ENCODE assay signal across 8 cellular contexts in genomic region chr13:110455941-110456340, GRCh38.
DNase-seq lines count a peak whose midpoint lies in the region; ATAC-seq, FAIRE-seq and TF ChIP-seq lines count a peak whose summit lies in the region.

No MANE protein-coding gene starts in this region.

- H3K4ac ChIP-seq in H1 (replicated peaks; ENCODE audit: insufficient read length, low read depth, low read length), result no peak overlapping the region

- no peak overlapping the region for H3K56ac ChIP-seq in H1 (replicated peaks; ENCODE audit: insufficient read length, low read depth, low read length)

- no peak overlapping the region for H3K4me2 ChIP-seq in H1 (ENCODE audit: insufficient read depth in 1 of 2, low read depth in 2 of 2, low read length in 2 of 2)

- no peak overlapping the region for H2AK5ac ChIP-seq in H1 (ENCODE audit: low read depth, low read length)

- no peak overlapping the region for H3K14ac ChIP-seq in H1 (ENCODE audit: insufficient read length)

- H3K9me3 ChIP-seq in H1 (ENCODE audit: insufficient read depth in 2 of 2, low read depth in 1 of 2, low read length in 1 of 2), result no peaks in the 10 kb centered on the region

- H2BK20ac ChIP-seq in H1 (ENCODE audit: low read length), result 0 out of 2 replicates have a peak overlapping the region, but pooled peaks have one; percentile 43

- H3K4me1 ChIP-seq in H1 (replicated peaks in 1 of 4; ENCODE audit: control insufficient read depth in 3 of 4, insufficient read depth in 4 of 4, low read length in 3 of 4), result peaks cover 0 to 5% (median 1%) of the 10 kb centered on the region in 4 experiments; a peak in 4 of 7 replicates

- TF ChIP-seq RAD21 in H1 (IDR thresholded peaks at IDR 0.05 in 1 of 2, conservative IDR thresholded peaks at IDR 0.05 in 1 of 2; ENCODE audit: low read depth in 2 of 2, low read length in 2 of 2), result peak; percentile 87 to 93

- no peak overlapping the region for H3K4me3 ChIP-seq in H1 (ENCODE audit: extremely low read depth in 1 of 4, insufficient read depth in 2 of 4, low read depth in 3 of 4, low read length in 4 of 4)

- DNase-seq in Calu3, result peak; percentile 53
- DNase-seq in GM20000 (ENCODE audit: low spot score), result peak; percentile 94
- DNase-seq in NCI-H748 (lab: John Stamatoyannopoulos, UW; ENCODE audit: unreplicated experiment), result peak; percentile 89
- DNase-seq in activated CD8-positive, alpha-beta T cell treated with anti-CD3 and anti-CD28 coated beads for 36 hours, result peak; percentile 83
- DNase-seq in H1 (ENCODE audit: low read depth in 1 of 2, low spot score in 2 of 2), result peak; percentile 79 to 84
- peak; percentile 55 for DNase-seq in middle frontal gyrus (ENCODE audit: extremely low spot score, low spot score)
- peak; percentile 76 for DNase-seq in stimulated activated CD8-positive, alpha-beta memory T cell treated with anti-CD3 and anti-CD28 coated beads, Interleukin-4, amount 100 ng/mL, for 48 hours

- no peak overlapping the region for H4K8ac ChIP-seq in H1 (ENCODE audit: extremely low read depth, insufficient read depth, low read length)

- no peak overlapping the region for H3K27ac ChIP-seq in H1 (ENCODE audit: low read depth, low read length)

- WGBS in H1 (ENCODE audit: extremely low coverage in 1 of 2, insufficient coverage in 1 of 2, insufficient read length in 1 of 2, insufficient replicate concordance in 2 of 2, low coverage in 1 of 2, low lambda C conversion rate in 2 of 2, missing lambda C conversion rate in 1 of 2), 2 experiments, result 31% methylated on average over 10 of the region's 10 CpGs; no CpG with 5 or more reads in 1 of the 2 experiments

- no peaks in the 10 kb centered on the region for H3K36me3 Mint-ChIP-seq in Calu3 (ENCODE audit: insufficient read depth, unreplicated experiment)
- no peaks in the 10 kb centered on the region for H3K36me3 Mint-ChIP-seq in activated CD8-positive, alpha-beta T cell treated with anti-CD3 and anti-CD28 coated beads for 36 hours (ENCODE audit: low read depth)

- H4K91ac ChIP-seq in H1 (replicated peaks; ENCODE audit: insufficient read length, low read length), result no peak overlapping the region

- H3K36me3 ChIP-seq in H1 (ENCODE audit: control insufficient read depth in 2 of 4, insufficient read depth in 4 of 4, low read length in 3 of 4), result peaks cover 0 to 4% (median 2%) of the 10 kb centered on the region in 4 experiments; a peak in 4 of 8 replicates

- no peak overlapping the region for H2AFZ ChIP-seq in H1 (ENCODE audit: low read length)

- H3K4me3 Mint-ChIP-seq in Calu3 (ENCODE audit: low read depth, unreplicated experiment), result no peak overlapping the region
- H3K4me3 Mint-ChIP-seq in activated CD8-positive, alpha-beta T cell treated with anti-CD3 and anti-CD28 coated beads for 36 hours, result peak overlapping the region; percentile 14

- 0 out of 2 replicates have a peak overlapping the region, but pooled peaks have one; percentile 23 for H2BK12ac ChIP-seq in H1 (ENCODE audit: low read depth, low read length)

- no peak overlapping the region for H2BK15ac ChIP-seq in H1 (ENCODE audit: low read length)

- no peaks in the 10 kb centered on the region for H3K9me3 Mint-ChIP-seq in Calu3 (ENCODE audit: low read depth, unreplicated experiment)
- H3K9me3 Mint-ChIP-seq in activated CD8-positive, alpha-beta T cell treated with anti-CD3 and anti-CD28 coated beads for 36 hours, result no peaks in the 10 kb centered on the region

- H3K27me3 ChIP-seq in H1 (replicated peaks in 1 of 4; ENCODE audit: control insufficient read depth in 3 of 4, extremely low read depth in 1 of 4, insufficient read depth in 3 of 4, low read length in 3 of 4), result no peaks in the 10 kb centered on the region

- H3K79me2 ChIP-seq in H1 (ENCODE audit: control insufficient read depth in 1 of 2, insufficient read depth in 2 of 2, low read length in 2 of 2), result no peaks in the 10 kb centered on the region

- no peak overlapping the region for H4K5ac ChIP-seq in H1 (ENCODE audit: insufficient read length, low read depth, low read length)

- TF ChIP-seq POLR2A in H1 (IDR thresholded peaks at IDR 0.05; ENCODE audit: control extremely low read depth in 1 of 2, low read depth in 2 of 2, low read length in 2 of 2), result no peak

- H4K20me1 ChIP-seq in H1 (replicated peaks in 1 of 2; ENCODE audit: control insufficient read depth in 1 of 2, insufficient read depth in 2 of 2, low read length in 2 of 2), result peaks cover 0 to 2% of the 10 kb centered on the region in 2 experiments

- H3K79me1 ChIP-seq in H1 (ENCODE audit: low read depth, low read length), result no peaks in the 10 kb centered on the region

- H3K9ac ChIP-seq in H1 (replicated peaks in 1 of 4; ENCODE audit: extremely low read depth in 1 of 4, low read depth in 3 of 4, low read length in 3 of 4), result no peak overlapping the region

- peak in 1 of 2 experiments; percentile 77; a peak in 1 of 3 replicates for TF ChIP-seq EP300 in H1 (IDR thresholded peaks at IDR 0.05; ENCODE audit: borderline replicate concordance in 1 of 2, low read depth in 2 of 2, low read length in 2 of 2)

- no peaks in the 10 kb centered on the region for H3K23me2 ChIP-seq in H1 (ENCODE audit: low read depth, low read length)

- H3K4me1 Mint-ChIP-seq in Calu3 (ENCODE audit: low read depth, unreplicated experiment), result peaks cover 8% of the 10 kb centered on the region
- peaks cover 3% of the 10 kb centered on the region for H3K4me1 Mint-ChIP-seq in activated CD8-positive, alpha-beta T cell treated with anti-CD3 and anti-CD28 coated beads for 36 hours (ENCODE audit: low read depth)

- ATAC-seq in HG03565 (IDR thresholded peaks at IDR 0.05; ENCODE audit: unreplicated experiment), result peak; percentile 98
- ATAC-seq in activated CD8-positive, alpha-beta T cell treated with anti-CD3 and anti-CD28 coated beads for 36 hours, result peak; percentile 99

- POLR2A ChIA-PET in activated CD8-positive, alpha-beta T cell treated with anti-CD3 and anti-CD28 coated beads for 36 hours (lab: Charles Lee), result no interaction called here
- POLR2A ChIA-PET in H1 (lab: Charles Lee; ENCODE audit: partially characterized antibody), result interaction anchor here (1.0 to 1.6 kb wide), 3 partner anchors 13 to 30 kb away, joined by 3 to 9 read pairs (median 4); no protein-coding TSS in a partner anchor

- CTCF ChIA-PET in Calu3 (lab: Charles Lee), result interaction anchor here (1.0 to 1.6 kb wide), 5 partner anchors 12 to 227 kb away, joined by 3 to 6 read pairs (median 4); no protein-coding TSS in a partner anchor
- CTCF ChIA-PET in activated CD8-positive, alpha-beta T cell treated with anti-CD3 and anti-CD28 coated beads for 36 hours (lab: Charles Lee), result interaction anchor here (0.6 to 2.8 kb wide), 37 partner anchors 9 to 527 kb away, joined by 3 to 11 read pairs (median 4); partner anchors contain the start of genes NAXD and RAB20
- CTCF ChIA-PET in H1 (lab: Charles Lee; ENCODE audit: partially characterized antibody), result interaction anchor here (0.6 to 2.3 kb wide), 56 partner anchors 9 to 595 kb away, joined by 3 to 19 read pairs (median 4); no protein-coding TSS in a partner anchor

- H2BK120ac ChIP-seq in H1 (replicated peaks; ENCODE audit: low read depth, low read length), result no peak overlapping the region

- intact Hi-C loops in Calu3 (cut with micrococcal nuclease; ENCODE audit: unreplicated experiment), result loop anchor here (2.0 to 10.0 kb wide), 2 partner anchors 71 to 99 kb away; no protein-coding TSS in a partner anchor
- intact Hi-C loops in activated CD8-positive, alpha-beta T cell treated with anti-CD3 and anti-CD28 coated beads for 36 hours (cut with micrococcal nuclease), result no loop called here

- no peaks in the 10 kb centered on the region for H3K27me3 Mint-ChIP-seq in Calu3 (ENCODE audit: unreplicated experiment)
- peaks cover 26% of the 10 kb centered on the region for H3K27me3 Mint-ChIP-seq in activated CD8-positive, alpha-beta T cell treated with anti-CD3 and anti-CD28 coated beads for 36 hours

- FAIRE-seq in H1 (lab: Jason Lieb, UNC), result peak; percentile 91

- BruUV-seq in Calu3 (replicated peaks; lab: Mats Ljungman, UMichigan), result no TSS peak

- TF ChIP-seq CTCF in Calu3 (IDR thresholded peaks at IDR 0.05; ENCODE audit: unreplicated experiment) (peak; percentile 19), GM20000 (IDR thresholded peaks at IDR 0.05; ENCODE audit: extremely low read depth, missing control alignments) (peak; percentile 71), H1 (IDR thresholded peaks at IDR 0.05; ENCODE audit: control extremely low read depth in 1 of 3, insufficient read depth in 1 of 3, low read depth in 1 of 3, low read length in 3 of 3) (peak; percentile 97 to 99 (median 97))
- peak; percentile 82 for TF ChIP-seq CTCF in activated CD8-positive, alpha-beta T cell treated with anti-CD3 and anti-CD28 coated beads for 36 hours (IDR thresholded peaks at IDR 0.05)

- no peak overlapping the region for H3K23ac ChIP-seq in H1 (ENCODE audit: insufficient read length)

- no peak overlapping the region for H3K18ac ChIP-seq in H1 (ENCODE audit: extremely low read depth, low read length)

- H2BK5ac ChIP-seq in H1 (ENCODE audit: low read depth, low read length), result no peak overlapping the region; the same call in 1 of the 2 replicates

- H3K27ac Mint-ChIP-seq in Calu3 (ENCODE audit: unreplicated experiment), result no peak overlapping the region
- H3K27ac Mint-ChIP-seq in activated CD8-positive, alpha-beta T cell treated with anti-CD3 and anti-CD28 coated beads for 36 hours, result no peak overlapping the region

TF ChIP-seq in H1, 55 proteins besides CTCF, POLR2A, EP300 and RAD21 (continues in another document):
- TF ChIP-seq TEAD4 (IDR thresholded peaks at IDR 0.05; ENCODE audit: low read depth, low read length) (0 out of 2 replicates have a peak, but pooled peaks have one; percentile 15), ATF3 (IDR thresholded peaks at IDR 0.05; ENCODE audit: insufficient read depth, low read depth, low read length) (0 out of 2 replicates have a peak, but pooled peaks have one; percentile 12), E2F6 (IDR thresholded peaks at IDR 0.05) (peak; percentile 66), TCF12 (IDR thresholded peaks at IDR 0.05; ENCODE audit: low read depth, low read length) (0 out of 2 replicates have a peak, but pooled peaks have one; percentile 52), RFX5 (IDR thresholded peaks at IDR 0.05; ENCODE audit: borderline replicate concordance, low read depth, low read length) (no peak), KDM1A (IDR thresholded peaks at IDR 0.05; ENCODE audit: borderline replicate concordance, low read length) (0 out of 2 replicates have a peak, but pooled peaks have one; percentile 29)

Comparison
In these comparisons a context has a peak if more than half of its experiments do, and no peak if none do; other contexts are left out.
1. CTCF ChIP-seq: peak in every context shown above with its lines; median percentile 97 in H1; 82 in activated CD8-positive, alpha-beta T cell treated with anti-CD3 and anti-CD28 coated beads for 36 hours; 71 in GM20000; 19 in Calu3.